Comparison of ENCODE assay signal across 14 cellular contexts in the genomic region with DNA sequence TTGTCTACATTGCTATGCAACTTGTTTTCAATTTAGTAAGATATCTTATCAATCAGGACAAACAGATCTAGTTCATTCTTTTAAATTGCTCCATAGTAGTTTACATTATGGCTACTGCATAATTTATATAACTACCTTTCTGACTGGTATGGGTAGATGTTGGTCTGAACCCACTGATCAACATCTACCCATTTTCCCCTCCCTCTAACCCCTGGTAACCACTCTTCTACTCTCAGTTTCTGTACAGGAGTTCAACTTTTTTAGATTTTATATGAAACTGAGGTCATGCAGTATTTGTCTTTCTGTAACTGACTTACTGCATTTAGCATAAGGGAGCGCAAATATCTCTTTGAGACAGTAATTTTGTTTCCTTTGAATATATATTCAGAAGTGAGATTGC.
"Had no signal": no experiment of that assay in that cellular context is flagged by ENCODE, and none has a peak within 500 bp of the region (broad histone marks: within the 10 kb centered on the region; RNA-seq: fewer than 3 reads in every experiment).

No MANE protein-coding gene starts in this region.

- H3K27ac Mint-ChIP-seq: nephron had no signal

- H3K4me3 ChIP-seq: suprapubic skin had no signal

- H3K4me1 ChIP-seq: suprapubic skin had no signal

- H3K27me3 ChIP-seq: suprapubic skin had no signal

- H3K4me3 Mint-ChIP-seq: nephron had no signal

- H3K4me1 Mint-ChIP-seq: nephron had no signal

- DNase-seq: activated CD4-positive, alpha-beta T cell treated with anti-CD3 and anti-CD28 coated beads for 1 hour; activated CD8-positive, alpha-beta memory T cell treated with anti-CD3 and anti-CD28 coated beads for 24 hours; activated effector memory CD4-positive, alpha-beta T cell treated with anti-CD3 and anti-CD28 coated beads, Interleukin-2, amount 50 U/mL, for 16 hours; aorta; dermis blood vessel endothelial cell; head of caudate nucleus; nucleus accumbens; posterior cingulate gyrus; retina; stimulated activated naive CD4-positive, alpha-beta T cell treated with Interleukin-2 at 50 U/mL for 16 hours; T-helper 9 cell; trophoblast cell had no signal

- H3K9me3 ChIP-seq: suprapubic skin had no signal

- H3K9me3 Mint-ChIP-seq: nephron had no signal
